15 cellular contexts compared by ENCODE assay signal in the genomic region with DNA sequence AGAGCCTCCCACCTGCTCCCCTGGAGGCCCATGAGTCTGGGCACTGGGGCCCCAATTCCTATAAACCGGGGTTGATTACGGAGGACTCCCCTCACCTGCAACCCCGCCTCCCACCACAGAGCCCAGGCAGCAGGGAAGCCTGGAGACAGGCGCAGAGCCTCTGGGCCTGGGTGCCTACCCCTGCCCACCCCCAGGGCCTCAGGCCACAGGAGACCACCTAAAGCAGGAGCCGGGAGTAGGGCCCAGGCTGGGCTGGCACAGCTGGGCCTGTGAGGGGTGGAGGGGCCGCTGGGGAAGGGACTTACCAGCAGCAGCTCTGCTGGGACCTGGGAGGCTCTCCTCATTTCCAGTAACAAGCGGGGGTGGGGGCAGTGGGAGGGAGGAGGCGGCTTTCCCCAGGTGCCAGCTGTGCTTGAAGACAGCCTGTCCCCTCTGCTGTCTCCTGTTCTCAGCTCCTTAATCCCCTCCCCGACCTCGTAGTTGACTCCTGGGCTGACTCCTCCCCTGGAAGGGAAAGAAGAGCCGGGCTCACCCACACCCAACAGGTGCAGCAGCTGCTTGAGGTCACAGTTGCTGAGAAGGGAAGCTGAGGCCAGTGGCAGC. TPM values are rescaled to one million over a fixed set of nuclear protein-coding genes. Genes with fewer than 3 reads are reported as not detected.
DNase-seq lines count a peak whose midpoint lies in the region; TF ChIP-seq lines count a peak whose summit lies in the region.
"Had no signal": no experiment of that assay in that cellular context is flagged by ENCODE, and none has a peak within 500 bp of the region (broad histone marks: within the 10 kb centered on the region; RNA-seq: fewer than 3 reads in every experiment).

No MANE protein-coding gene starts in this region.

- H3K36me3 ChIP-seq in transverse colon, result no peaks in the 10 kb centered on the region
- H3K36me3 ChIP-seq: pancreas had no signal

- TF ChIP-seq POLR2A in transverse colon (IDR thresholded peaks at IDR 0.05), result no peak

- H3K4me3 ChIP-seq in transverse colon, result no peak overlapping the region
- H3K4me3 ChIP-seq: pancreas had no signal

- TF ChIP-seq CTCF in transverse colon (IDR thresholded peaks at IDR 0.05) (no peak), CD14-positive monocyte (IDR thresholded peaks at IDR 0.05) (no peak)

- peaks cover 3% of the 10 kb centered on the region for H3K27me3 Mint-ChIP-seq in activated naive CD4-positive, alpha-beta T cell treated with anti-CD3 and anti-CD28 coated beads, Interleukin-2, amount 10 ng/mL, durations not matched to agents 7 days and 5 days
- H3K27me3 Mint-ChIP-seq in CD14-positive monocyte (ENCODE audit: low read depth in 3 of 3), result peaks cover 3 to 4% (median 4%) of the 10 kb centered on the region in 3 donors

- H3K27ac ChIP-seq in transverse colon, result peak overlapping the region in 1 of 4 donors; percentile 34
- H3K27ac ChIP-seq: VCaP had no signal

- WGBS in transverse colon (ENCODE audit: low coverage in 1 of 2), 2 donors, result 45% methylated on average over 11 of the region's 11 CpGs; no CpG with 5 or more reads in 1 of the 2 donors

- intact Hi-C loops in transverse colon (cut with DNase I; ENCODE audit: low total_unique reads) (no loop called here), CD14-positive monocyte (cut with micrococcal nuclease) (no loop called here)

- peak overlapping the region; percentile 26 for H3K27ac Mint-ChIP-seq in activated naive CD4-positive, alpha-beta T cell treated with anti-CD3 and anti-CD28 coated beads, Interleukin-2, amount 10 ng/mL, durations not matched to agents 7 days and 5 days
- H3K27ac Mint-ChIP-seq in CD14-positive monocyte, result no peak overlapping the region

- no peak for TF ChIP-seq EP300 in transverse colon (IDR thresholded peaks at IDR 0.05; ENCODE audit: low read depth)

- CTCF ChIA-PET in activated naive CD4-positive, alpha-beta T cell treated with anti-CD3 and anti-CD28 coated beads, Interleukin-2, amount 10 ng/mL, durations not matched to agents 7 days and 5 days (lab: Charles Lee), result interaction anchor here (1.5 kb wide), 1 partner anchor 27 kb away, joined by 8 read pairs; no protein-coding TSS in a partner anchor

- H3K27me3 ChIP-seq in transverse colon, result no peaks in the 10 kb centered on the region
- H3K27me3 ChIP-seq: pancreas had no signal

- H3K9me3 Mint-ChIP-seq in activated naive CD4-positive, alpha-beta T cell treated with anti-CD3 and anti-CD28 coated beads, Interleukin-2, amount 10 ng/mL, durations not matched to agents 7 days and 5 days, result peaks cover 3% of the 10 kb centered on the region
- peaks cover 0 to 2% (median 0%) of the 10 kb centered on the region in 7 donors for H3K9me3 Mint-ChIP-seq in CD14-positive monocyte

- no peaks in the 10 kb centered on the region for H3K36me3 Mint-ChIP-seq in activated naive CD4-positive, alpha-beta T cell treated with anti-CD3 and anti-CD28 coated beads, Interleukin-2, amount 10 ng/mL, durations not matched to agents 7 days and 5 days
- H3K36me3 Mint-ChIP-seq in CD14-positive monocyte, result no peaks in the 10 kb centered on the region

- in situ Hi-C loops in transverse colon (cut with MboI; ENCODE audit: low pct_ligation_motif_present in 1 of 4, low pct_unique_long_range_greater_than_20kb in 1 of 4, low sequenced_read_pairs in 3 of 4), result no loop called here

- no peak overlapping the region for H3K4me3 Mint-ChIP-seq in activated naive CD4-positive, alpha-beta T cell treated with anti-CD3 and anti-CD28 coated beads, Interleukin-2, amount 10 ng/mL, durations not matched to agents 7 days and 5 days
- no peak overlapping the region for H3K4me3 Mint-ChIP-seq in CD14-positive monocyte

- H3K4me1 Mint-ChIP-seq in activated naive CD4-positive, alpha-beta T cell treated with anti-CD3 and anti-CD28 coated beads, Interleukin-2, amount 10 ng/mL, durations not matched to agents 7 days and 5 days, result peaks cover 48% of the 10 kb centered on the region
- peaks cover 9% of the 10 kb centered on the region for H3K4me1 Mint-ChIP-seq in CD14-positive monocyte

- peaks cover 0 to 13% (median 2%) of the 10 kb centered on the region in 4 donors for H3K4me1 ChIP-seq in transverse colon
- H3K4me1 ChIP-seq: pancreas had no signal

- no peaks in the 10 kb centered on the region for H3K9me3 ChIP-seq in transverse colon
- H3K9me3 ChIP-seq: pancreas had no signal

- peak; percentile 36 for DNase-seq in activated naive CD4-positive, alpha-beta T cell treated with anti-CD3 and anti-CD28 coated beads, Interleukin-2, amount 10 ng/mL, durations not matched to agents 7 days and 5 days
- no peak for DNase-seq in activated naive CD4-positive, alpha-beta T cell treated with Interleukin-2 at 50 U/mL for 16 hours
- DNase-seq in NCI-H69 (lab: John Stamatoyannopoulos, UW) (peak; percentile 43), iPS-NIHi7 (ENCODE audit: extremely low spot score) (peak; percentile 59), transverse colon (peak; percentile 65), CD14-positive monocyte (ENCODE audit: low spot score) (no peak), GM19238 (ENCODE audit: insufficient read length, low spot score) (no peak), nucleus accumbens (lab: John Stamatoyannopoulos, UW) (no peak)
- DNase-seq: central memory CD4-positive, alpha-beta T cell; NCI-H1092; stimulated activated CD4-positive, alpha-beta T cell treated with anti-CD3 and anti-CD28 coated beads, Interleukin-4, amount 100 ng/mL, for 4 hours had no signal

RNA-seq across cellular contexts. Expression of gene TMEM235, which starts 46.8 kb away (rescaled TPM):
- total RNA-seq in transverse colon, result not detected
- not detected for polyA plus RNA-seq in CD14-positive monocyte
- total RNA-seq: fibroblast of lung, pancreas had no signal
- polyA plus RNA-seq: fibroblast of lung, keratinocyte had no signal

Comparison
In these comparisons a context has a peak if more than half of its experiments do, and no peak if none do; other contexts are left out.
1. DNase-seq: peak in activated naive CD4-positive, alpha-beta T cell treated with anti-CD3 and anti-CD28 coated beads, Interleukin-2, amount 10 ng/mL, durations not matched to agents 7 days and 5 days (single experiment), NCI-H69 (single experiment), iPS-NIHi7 (single experiment) and transverse colon (single experiment); none in activated naive CD4-positive, alpha-beta T cell treated with Interleukin-2 at 50 U/mL for 16 hours (single experiment), CD14-positive monocyte (single experiment), GM19238 (single experiment) and nucleus accumbens (0 of 56).